Comparison of ENCODE assay signal across 29 cellular contexts in the genomic region with DNA sequence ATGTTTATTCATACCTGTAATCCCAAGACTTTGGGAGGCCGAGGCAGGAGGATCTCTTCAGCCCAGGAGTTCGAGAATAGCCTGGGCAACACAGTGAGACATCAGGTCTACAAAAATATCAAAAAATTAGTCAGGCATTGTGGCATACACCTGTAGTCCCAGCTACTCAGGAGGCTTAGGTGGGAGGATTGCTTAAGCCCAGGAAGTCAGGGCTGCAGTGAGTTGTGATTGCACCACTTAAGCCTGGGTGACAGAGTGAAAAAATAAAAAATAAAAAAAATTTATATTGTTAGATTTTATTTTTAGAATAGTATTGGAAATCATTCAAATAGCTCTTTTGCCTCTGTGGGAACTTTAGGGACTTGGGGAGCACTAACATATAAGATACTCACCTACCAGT. TPM values are rescaled to one million over a fixed set of nuclear protein-coding genes. Genes with fewer than 3 reads are reported as not detected.
"Had no signal": no experiment of that assay in that cellular context is flagged by ENCODE, and none has a peak within 500 bp of the region (broad histone marks: within the 10 kb centered on the region; RNA-seq: fewer than 3 reads in every experiment).

No MANE protein-coding gene starts in this region.

- DNase-seq: activated CD4-positive, alpha-beta T cell treated with anti-CD3 and anti-CD28 coated beads for 48 hours; activated CD4-positive, alpha-beta T cell treated with anti-CD3 and anti-CD28 coated beads, Interleukin-2, amount 50 U/mL, for 48 hours; activated CD8-positive, alpha-beta memory T cell treated with anti-CD3 and anti-CD28 coated beads, Interleukin-2, amount 50 U/mL, for 4 hours; activated effector memory CD4-positive, alpha-beta T cell treated with anti-CD3 and anti-CD28 coated beads, Interleukin-2, amount 50 U/mL, for 16 hours; activated naive CD4-positive, alpha-beta T cell treated with anti-CD3 and anti-CD28 coated beads for 36 hours; activated naive CD8-positive, alpha-beta T cell treated with anti-CD3 and anti-CD28 coated beads for 36 hours; activated T-cell treated with anti-CD3 and anti-CD28 coated beads, Interleukin-2, amount 50 U/mL, for 1 hour; adrenal gland; aorta; body of pancreas; cortex of kidney; effector memory CD8-positive, alpha-beta T cell; heart left ventricle; kidney glomerular epithelial cell; left lung; midbrain; naive thymus-derived CD4-positive, alpha-beta T cell; pancreas; psoas muscle; spleen; stimulated activated naive CD4-positive, alpha-beta T cell treated with Interleukin-2 at 50 U/mL for 16 hours; T-helper 9 cell; WERI-Rb-1 had no signal

- H3K36me3 ChIP-seq: adrenal gland, heart left ventricle, left lung, pancreas, right atrium auricular region, spleen, tibial nerve, WERI-Rb-1 had no signal

- H3K27me3 ChIP-seq: adrenal gland, body of pancreas, heart left ventricle, left lung, pancreas, right atrium auricular region, spleen, tibial nerve had no signal

- ATAC-seq: activated CD4-positive, CD25-positive, alpha-beta regulatory T cell treated with anti-CD3 and anti-CD28 coated beads, Interleukin-2, amount 50 U/mL, for 24 hours; body of pancreas; effector memory CD8-positive, alpha-beta T cell; heart left ventricle; left lung; pancreas; psoas muscle had no signal

- H3K27ac ChIP-seq: adrenal gland, heart left ventricle, left lung, psoas muscle, right atrium auricular region, spleen, tibial nerve, WERI-Rb-1 had no signal

- H3K4me3 ChIP-seq: adrenal gland, body of pancreas, heart left ventricle, left lung, pancreas, psoas muscle, right atrium auricular region, spleen, tibial nerve had no signal

- H3K9me3 ChIP-seq: adrenal gland, body of pancreas, left lung, pancreas, psoas muscle, spleen had no signal

RNA-seq across cellular contexts. Expression of a gene that starts 12.9 kb away (rescaled TPM):
- total RNA-seq: activated CD8-positive, alpha-beta memory T cell treated with anti-CD3 and anti-CD28 coated beads for 36 hours; activated naive CD4-positive, alpha-beta T cell treated with anti-CD3 and anti-CD28 coated beads for 36 hours; activated naive CD8-positive, alpha-beta T cell treated with anti-CD3 and anti-CD28 coated beads for 36 hours; naive thymus-derived CD4-positive, alpha-beta T cell had no signal
- polyA plus RNA-seq: naive thymus-derived CD4-positive, alpha-beta T cell had no signal

RNA-seq across cellular contexts. Expression of a gene that starts 56.9 kb away (rescaled TPM):
- total RNA-seq: activated CD8-positive, alpha-beta memory T cell treated with anti-CD3 and anti-CD28 coated beads for 36 hours; activated naive CD4-positive, alpha-beta T cell treated with anti-CD3 and anti-CD28 coated beads for 36 hours; activated naive CD8-positive, alpha-beta T cell treated with anti-CD3 and anti-CD28 coated beads for 36 hours; activated T-helper 1 cell treated with anti-CD3 and anti-CD28 coated beads, Interleukin-12 subunit alpha, Interleukin-12 subunit beta, Interleukin-2, Interleukin-4 antibody, amounts not matched to agents 30 ng/mL and 10 ng/mL and 1 ng/mL, durations not matched to agents 14 hours and 24 hours and 36 hours; naive thymus-derived CD4-positive, alpha-beta T cell had no signal
- polyA plus RNA-seq: naive thymus-derived CD4-positive, alpha-beta T cell; neural cell had no signal
